ENCODE assay signal across 1 cellular context in the genomic region with DNA sequence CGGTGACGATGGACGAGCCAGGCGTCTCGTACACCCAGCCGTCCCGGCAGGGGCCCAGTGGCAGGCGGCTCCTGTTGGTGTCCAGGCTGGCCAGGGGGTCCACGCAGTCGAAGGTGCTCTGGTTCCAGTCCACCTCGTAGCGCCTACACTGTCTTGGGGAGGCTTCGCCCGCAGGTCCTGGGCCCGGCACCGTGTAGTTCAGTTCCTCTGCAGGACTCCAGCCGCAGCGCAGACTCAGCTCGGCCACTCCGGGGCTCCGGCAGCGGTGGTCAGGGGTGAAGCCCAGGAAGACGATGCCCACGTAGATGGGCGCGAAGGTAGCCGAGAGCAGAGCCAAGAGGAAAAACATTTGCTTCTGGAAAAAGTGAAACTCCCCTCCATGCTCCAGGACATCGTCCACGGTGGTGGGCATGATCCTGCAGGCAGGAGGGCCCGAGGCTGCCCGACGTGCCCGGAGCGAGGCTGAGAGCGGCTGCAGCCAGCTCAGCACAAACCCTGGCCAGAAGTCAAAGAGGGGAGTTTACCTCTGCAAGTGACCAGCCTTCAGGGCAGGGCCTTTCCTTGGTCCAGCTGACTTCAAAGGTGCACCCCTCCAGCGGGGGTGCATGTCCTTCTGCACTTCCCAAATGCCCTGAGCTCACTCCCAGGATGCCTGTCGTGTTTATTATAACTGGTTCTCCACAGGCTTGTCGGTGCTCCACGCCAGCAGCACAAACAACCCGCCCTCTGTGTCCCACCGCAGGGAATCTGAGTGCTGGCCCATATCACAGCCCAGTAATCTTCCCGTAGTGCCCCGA.
TF ChIP-seq lines count a peak whose summit lies in the region.

A gene (minus strand): TSS at position 476 of the 797 bp plus-strand sequence. CDS start 64 bp downstream, at position 412.

TF ChIP-seq in A549, 52 proteins besides CTCF, POLR2A, EP300 and RAD21 (continued from another document):
- TF ChIP-seq, protein P1, sequence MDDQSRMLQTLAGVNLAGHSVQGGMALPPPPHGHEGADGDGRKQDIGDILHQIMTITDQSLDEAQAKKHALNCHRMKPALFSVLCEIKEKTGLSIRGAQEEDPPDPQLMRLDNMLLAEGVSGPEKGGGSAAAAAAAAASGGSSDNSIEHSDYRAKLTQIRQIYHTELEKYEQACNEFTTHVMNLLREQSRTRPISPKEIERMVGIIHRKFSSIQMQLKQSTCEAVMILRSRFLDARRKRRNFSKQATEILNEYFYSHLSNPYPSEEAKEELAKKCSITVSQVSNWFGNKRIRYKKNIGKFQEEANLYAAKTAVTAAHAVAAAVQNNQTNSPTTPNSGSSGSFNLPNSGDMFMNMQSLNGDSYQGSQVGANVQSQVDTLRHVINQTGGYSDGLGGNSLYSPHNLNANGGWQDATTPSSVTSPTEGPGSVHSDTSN (IDR thresholded peaks at IDR 0.05): no peak
- TF ChIP-seq, protein P2, sequence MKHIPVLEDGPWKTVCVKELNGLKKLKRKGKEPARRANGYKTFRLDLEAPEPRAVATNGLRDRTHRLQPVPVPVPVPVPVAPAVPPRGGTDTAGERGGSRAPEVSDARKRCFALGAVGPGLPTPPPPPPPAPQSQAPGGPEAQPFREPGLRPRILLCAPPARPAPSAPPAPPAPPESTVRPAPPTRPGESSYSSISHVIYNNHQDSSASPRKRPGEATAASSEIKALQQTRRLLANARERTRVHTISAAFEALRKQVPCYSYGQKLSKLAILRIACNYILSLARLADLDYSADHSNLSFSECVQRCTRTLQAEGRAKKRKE (CRISPR knock-in tag; IDR thresholded peaks at IDR 0.05; ENCODE audit: low read depth): no peak
- TF ChIP-seq SMC3 (IDR thresholded peaks at IDR 0.05) (no peak), RCOR1 (IDR thresholded peaks at IDR 0.05; ENCODE audit: low read depth, low read length) (no peak), FOXS1 (CRISPR knock-in tag; IDR thresholded peaks at IDR 0.05) (no peak), KDM1A (IDR thresholded peaks at IDR 0.05; ENCODE audit: low read depth) (no peak)
TF ChIP-seq in A549: peak in this region for 0.
